9 cellular contexts compared by ENCODE assay signal in the genomic region with DNA sequence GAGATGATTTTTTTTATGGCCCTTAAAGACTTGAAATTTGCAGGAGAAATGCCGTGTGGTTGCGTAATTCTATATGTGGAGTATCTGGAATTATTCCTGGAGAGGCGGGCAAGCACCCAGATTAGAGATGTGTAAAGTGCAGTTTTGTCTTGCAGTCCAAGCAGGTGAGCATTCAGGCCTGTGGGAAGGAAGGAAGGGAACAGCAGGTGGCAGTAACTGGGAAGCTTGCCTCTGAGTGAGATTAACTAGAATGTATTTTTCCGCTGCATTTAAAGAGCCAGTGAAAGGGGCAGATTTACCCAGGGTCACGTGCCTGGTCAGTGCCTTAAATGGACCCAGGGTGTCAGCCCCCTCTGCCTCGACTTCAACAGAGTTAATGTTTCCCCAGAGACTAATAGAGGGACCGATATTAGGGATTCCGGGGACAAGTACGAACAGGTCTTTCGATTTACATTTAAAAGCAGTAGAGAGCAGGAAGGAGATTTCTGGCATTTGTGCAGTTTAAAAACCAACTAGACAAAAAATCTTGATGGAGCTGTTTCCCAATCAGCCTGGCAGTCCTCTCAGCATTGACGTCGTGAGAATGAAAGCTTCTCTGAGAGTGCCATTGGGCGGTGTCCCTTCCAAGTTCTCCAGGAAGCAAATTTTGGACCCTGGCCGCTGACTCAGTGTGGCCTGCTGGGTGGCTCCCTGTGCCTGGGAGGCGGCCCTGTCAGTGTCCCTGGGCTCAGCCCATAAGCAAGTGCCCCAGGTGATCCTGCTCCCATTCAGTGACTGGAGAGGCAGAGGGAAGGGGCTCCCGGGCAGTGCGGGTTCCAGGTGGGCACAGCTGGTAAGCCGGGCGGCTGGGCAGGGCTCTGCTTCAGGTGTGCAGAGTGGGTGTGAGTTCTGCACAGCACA. TPM values are rescaled to one million over a fixed set of nuclear protein-coding genes. Genes with fewer than 3 reads are reported as not detected.
A peak's percentile ranks its signal among the peaks of the same experiment; 100 is the strongest.
DNase-seq lines count a peak whose midpoint lies in the region; ATAC-seq, FAIRE-seq and TF ChIP-seq lines count a peak whose summit lies in the region.
"Had no signal": no experiment of that assay in that cellular context is flagged by ENCODE, and none has a peak within 500 bp of the region (broad histone marks: within the 10 kb centered on the region; RNA-seq: fewer than 3 reads in every experiment).

No MANE protein-coding gene starts in this region.

- ATAC-seq in A549 = peak; percentile 80 to 83
- ATAC-seq in GM18907 (IDR thresholded peaks at IDR 0.05; ENCODE audit: unreplicated experiment) = no peak
- ATAC-seq in HG02938 (IDR thresholded peaks at IDR 0.05; ENCODE audit: unreplicated experiment) = no peak
- ATAC-seq in GM19035 (IDR thresholded peaks at IDR 0.05; ENCODE audit: unreplicated experiment) = no peak

- H3K27ac ChIP-seq in A549 (peak overlapping the region; percentile 84 to 89), spleen (peak overlapping the region in 6 of 8 donors; percentile 15 to 76 (median 66))

- peak overlapping the region; percentile 31 to 74 (median 59) for H3K4me3 Mint-ChIP-seq in brain
- H3K4me3 Mint-ChIP-seq: activated naive CD8-positive, alpha-beta T cell had no signal

- peak; percentile 83 to 88 for TF ChIP-seq RAD21 in A549 (conservative IDR thresholded peaks at IDR 0.05 in 1 of 2, IDR thresholded peaks at IDR 0.05 in 1 of 2)

- H3K27me3 Mint-ChIP-seq in brain = no peaks in the 10 kb centered on the region
- H3K27me3 Mint-ChIP-seq: activated naive CD8-positive, alpha-beta T cell had no signal

- TF ChIP-seq CTCF in A549 (IDR thresholded peaks at IDR 0.05) = peak; percentile 82
- peak; percentile 34 to 49 for TF ChIP-seq CTCF in brain (conservative IDR thresholded peaks at IDR 0.05)
- peak in 2 of 11 experiments; percentile 18 to 25 for TF ChIP-seq CTCF in spleen (IDR thresholded peaks at IDR 0.05 in 8 of 11, conservative IDR thresholded peaks at IDR 0.05 in 3 of 11)

- FAIRE-seq in A549 (lab: Jason Lieb, UNC) = no peak

- CTCF ChIA-PET in A549 (lab: Yijun Ruan, JAX) = interaction anchor here (0.6 to 24.7 kb wide), 51 partner anchors 11 to 260 kb away, joined by 3 to 575 read pairs (median 7); partner anchors contain the start of gene KSR1

- no peaks in the 10 kb centered on the region for H3K27me3 ChIP-seq in spleen (replicated peaks in 1 of 7)

- H3K27ac Mint-ChIP-seq in brain = peak overlapping the region; percentile 80 to 96 (median 92)
- H3K27ac Mint-ChIP-seq: activated naive CD8-positive, alpha-beta T cell had no signal

- POLR2A ChIA-PET in A549 (lab: Yijun Ruan, JAX) = interaction anchor here (0.6 to 1.0 kb wide), 4 partner anchors 104 to 138 kb away, joined by 3 to 4 read pairs (median 3); no protein-coding TSS in a partner anchor

- H3K36me3 Mint-ChIP-seq in brain = peaks cover 1% of the 10 kb centered on the region

- intact Hi-C loops in spleen (cut with DNase I; ENCODE audit: low total_unique reads) = no loop called here

- peaks cover 65% of the 10 kb centered on the region for H3K4me1 ChIP-seq in A549
- H3K4me1 ChIP-seq in spleen = peaks cover 23 to 66% (median 50%) of the 10 kb centered on the region in 6 donors

- TF ChIP-seq POLR2A in A549 (IDR thresholded peaks at IDR 0.05; ENCODE audit: low read length) (no peak), spleen (IDR thresholded peaks at IDR 0.05) (no peak)

- H3K9me3 Mint-ChIP-seq in brain = no peaks in the 10 kb centered on the region

- H3K4me3 ChIP-seq in A549 (peak overlapping the region; percentile 24), spleen (no peak overlapping the region)

- peak overlapping the region; percentile 88 for H3K4me2 ChIP-seq in A549

- H3K4me1 Mint-ChIP-seq in brain = peaks cover 86% of the 10 kb centered on the region

- no peak for TF ChIP-seq EP300 in A549 (IDR thresholded peaks at IDR 0.05)

- H3K9me3 ChIP-seq in A549 (no peaks in the 10 kb centered on the region), spleen (no peaks in the 10 kb centered on the region)

- 35% methylated on average over 19 of the region's 19 CpGs for WGBS in A549 (ENCODE audit: missing lambda C conversion rate)
- 67 to 83% (median 72%) methylated on average over 16 to 19 of the region's 19 CpGs for WGBS in spleen, 5 donors

- no peaks in the 10 kb centered on the region for H3K36me3 ChIP-seq in spleen

- DNase-seq in A549 (ENCODE audit: low read depth in 1 of 2, low spot score in 1 of 2) (peak; percentile 71 to 83), HT-29 (ENCODE audit: low spot score) (peak; percentile 84), islet precursor cell (peak; percentile 77), spleen (no peak)

TF ChIP-seq in A549, 52 proteins besides CTCF, POLR2A, EP300 and RAD21:
- TF ChIP-seq RARB (CRISPR knock-in tag; IDR thresholded peaks at IDR 0.05) (no peak), MAFK (IDR thresholded peaks at IDR 0.05; ENCODE audit: partially characterized antibody) (peak; percentile 39), SMC3 (IDR thresholded peaks at IDR 0.05) (peak; percentile 96), NFE2L2 (conservative IDR thresholded peaks at IDR 0.05; ENCODE audit: low read length) (no peak), CEBPB (IDR thresholded peaks at IDR 0.05) (peak; percentile 65 to 66; a peak in 2 of 4 replicates), JUN (IDR thresholded peaks at IDR 0.05) (no peak), BHLHE40 (IDR thresholded peaks at IDR 0.05; ENCODE audit: low read depth, low read length) (0 out of 2 replicates have a peak, but pooled peaks have one; percentile 32), HDAC2 (IDR thresholded peaks at IDR 0.05) (no peak), FOSL2 (IDR thresholded peaks at IDR 0.05) (0 out of 2 replicates have a peak, but pooled peaks have one; percentile 7), FOSL2 (CRISPR knock-in tag; IDR thresholded peaks at IDR 0.05) (no peak), PHF8 (IDR thresholded peaks at IDR 0.05; ENCODE audit: borderline replicate concordance, low read depth) (no peak), EHF (CRISPR knock-in tag; IDR thresholded peaks at IDR 0.05) (0 out of 2 replicates have a peak, but pooled peaks have one; percentile 32)
- TF ChIP-seq, protein P1, sequence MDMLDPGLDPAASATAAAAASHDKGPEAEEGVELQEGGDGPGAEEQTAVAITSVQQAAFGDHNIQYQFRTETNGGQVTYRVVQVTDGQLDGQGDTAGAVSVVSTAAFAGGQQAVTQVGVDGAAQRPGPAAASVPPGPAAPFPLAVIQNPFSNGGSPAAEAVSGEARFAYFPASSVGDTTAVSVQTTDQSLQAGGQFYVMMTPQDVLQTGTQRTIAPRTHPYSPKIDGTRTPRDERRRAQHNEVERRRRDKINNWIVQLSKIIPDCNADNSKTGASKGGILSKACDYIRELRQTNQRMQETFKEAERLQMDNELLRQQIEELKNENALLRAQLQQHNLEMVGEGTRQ (IDR thresholded peaks at IDR 0.05) = peak; percentile 84
TF ChIP-seq in A549: peak in this region for 7.

RNA-seq across cellular contexts. Expression of gene KSR1, which starts 38.2 kb away (rescaled TPM):
- polyA plus RNA-seq in A549 (2011; rRNA removed) = 13.3 and 23.0 TPM in 2 replicates
- 7.1 and 8.4 TPM in 2 replicates for polyA plus RNA-seq in A549 (2012; cell fraction: cytosol; rRNA removed)
- 27.8 and 32.1 TPM in 2 replicates for polyA plus RNA-seq in A549 (2012; cell fraction: nucleus; rRNA removed)
- 13.5 to 17.1 TPM (median 14.6 TPM) in 3 replicates for polyA plus RNA-seq in A549 (2017; fragmentation: RNase III; extraction: RNeasy Plus Mini Kit Qiagen cat#74134 plus additional on column Dnase treatment)
- polyA minus RNA-seq in A549 (2011; rRNA and poly(A)+ RNA removed) = 31.5 and 39.6 TPM in 2 replicates
- total RNA-seq in HT-29 (2014; rRNA removed; shearing (Covaris generic)) = 4.5 and 7.8 TPM in 2 replicates
- polyA plus RNA-seq in brain (ENCODE audit: insufficient read depth, low read depth, low replicate concordance) = 12.5 TPM
- 100 to 1,000 TPM in 1 of 7 donors, 10 to 100 TPM in 6; 35.2 to 100 (median 58.7) TPM for total RNA-seq in spleen
- polyA plus RNA-seq in spleen = 10 to 100 TPM in 2 of 3 donors, 1 to 10 TPM in 1; 6.4 to 24.0 (median 12.0) TPM

Comparison
In these comparisons a context has a peak if more than half of its experiments do, and no peak if none do; other contexts are left out.
1. ATAC-seq: peak in A549 (2 of 2); none in GM18907 (single experiment), HG02938 (single experiment) and GM19035 (single experiment).